ENCODE assay signal across 26 cellular contexts in genomic region chr6:144338474-144338873, GRCh38. TPM values are rescaled to one million over a fixed set of nuclear protein-coding genes. Genes with fewer than 3 reads are reported as not detected.
DNase-seq lines count a peak whose midpoint lies in the region; ATAC-seq, FAIRE-seq and TF ChIP-seq lines count a peak whose summit lies in the region.
"Had no signal": no experiment of that assay in that cellular context is flagged by ENCODE, and none has a peak within 500 bp of the region (broad histone marks: within the 10 kb centered on the region; RNA-seq: fewer than 3 reads in every experiment).

No MANE protein-coding gene starts in this region.

- H3K27me3 ChIP-seq in HepG2 (ENCODE audit: control insufficient read depth in 1 of 2, insufficient read depth in 2 of 2, low read length in 2 of 2) = no peaks in the 10 kb centered on the region
- H3K27me3 ChIP-seq in right lobe of liver = no peaks in the 10 kb centered on the region
- no peaks in the 10 kb centered on the region for H3K27me3 ChIP-seq in suprapubic skin
- H3K27me3 ChIP-seq: breast epithelium, vagina had no signal

- POLR2A ChIA-PET in HepG2 (lab: Yijun Ruan, JAX) = no interaction called here

- H3K27ac Mint-ChIP-seq in T-helper 17 cell (peak overlapping the region; percentile 80), naive B cell (peak overlapping the region; percentile 33 to 97 (median 85)), mesothelial cell of epicardium (no peak overlapping the region)

- 96% methylated on average over 6 of the region's 6 CpGs for WGBS in HepG2 (ENCODE audit: low lambda C conversion rate)
- WGBS in right lobe of liver (ENCODE audit: insufficient coverage, low coverage, low lambda C conversion rate, missing lambda C conversion rate) = 87% methylated on average over 3 of the region's 6 CpGs
- WGBS in suprapubic skin = 94% methylated on average over 6 of the region's 6 CpGs

- in situ Hi-C loops in HepG2 (cut with HindIII; ENCODE audit: extremely low pct_ligation_motif_present, low pct_unique_long_range_greater_than_20kb) = no loop called here

- H3K4me3 Mint-ChIP-seq in T-helper 17 cell = no peak overlapping the region
- peak overlapping the region; percentile 12 to 71 (median 56) for H3K4me3 Mint-ChIP-seq in naive B cell
- no peak overlapping the region for H3K4me3 Mint-ChIP-seq in mesothelial cell of epicardium
- H3K4me3 Mint-ChIP-seq: activated T-cell treated with anti-CD3 and anti-CD28 coated beads, Interleukin-2, amount 50 U/mL, for 4 hours had no signal

- H3K27me3 Mint-ChIP-seq in T-helper 17 cell = no peaks in the 10 kb centered on the region
- H3K27me3 Mint-ChIP-seq in naive B cell = no peaks in the 10 kb centered on the region
- no peaks in the 10 kb centered on the region for H3K27me3 Mint-ChIP-seq in mesothelial cell of epicardium (ENCODE audit: low read depth)

- no peak overlapping the region for H3K4me3 ChIP-seq in HepG2 (replicated peaks in 1 of 3; ENCODE audit: insufficient read depth in 1 of 3, low read depth in 2 of 3, low read length in 3 of 3)
- no peak overlapping the region for H3K4me3 ChIP-seq in right lobe of liver
- no peak overlapping the region for H3K4me3 ChIP-seq in suprapubic skin
- H3K4me3 ChIP-seq: breast epithelium, mucosa of descending colon, vagina had no signal

- H3K27ac ChIP-seq in HepG2 (ENCODE audit: extremely low read length, insufficient read depth, low read length) (no peak overlapping the region), right lobe of liver (no peak overlapping the region), suprapubic skin (no peak overlapping the region)
- H3K27ac ChIP-seq: breast epithelium, vagina had no signal

- no peak for TF ChIP-seq RAD21 in HepG2 (CRISPR knock-in tag; IDR thresholded peaks at IDR 0.05)

- no peak for FAIRE-seq in HepG2 (lab: Jason Lieb, UNC)
- FAIRE-seq: colon, frontal cortex had no signal

- ATAC-seq in HepG2 = peak; percentile 49
- no peak for ATAC-seq in right lobe of liver
- no peak for ATAC-seq in T-helper 17 cell
- no peak for ATAC-seq in naive B cell (ENCODE audit: low read depth in 2 of 2)
- ATAC-seq: activated T-cell treated with anti-CD3 and anti-CD28 coated beads, Interleukin-2, amount 50 U/mL, for 4 hours; esophagus mucosa; left ventricle myocardium superior; mucosa of descending colon had no signal

- TF ChIP-seq EP300 in HepG2 (IDR thresholded peaks at IDR 0.05; ENCODE audit: low read depth in 2 of 2, low read length in 2 of 2) (no peak), HepG2 (CRISPR knock-in tag; IDR thresholded peaks at IDR 0.05; ENCODE audit: borderline replicate concordance) (no peak), suprapubic skin (IDR thresholded peaks at IDR 0.05) (no peak)

- H3K4me1 ChIP-seq in HepG2 (ENCODE audit: insufficient read depth, low read length) = peaks cover 92% of the 10 kb centered on the region
- peaks cover 0 to 46% (median 0%) of the 10 kb centered on the region in 4 donors for H3K4me1 ChIP-seq in right lobe of liver
- peaks cover 95% of the 10 kb centered on the region for H3K4me1 ChIP-seq in suprapubic skin

- no TSS peak for BruUV-seq in HepG2 (replicated peaks; lab: Mats Ljungman, UMichigan)

- H3K36me3 ChIP-seq in HepG2 (replicated peaks in 1 of 2; ENCODE audit: control insufficient read depth in 1 of 2, insufficient read depth in 2 of 2, low read length in 2 of 2) (peaks cover 14 to 15% of the 10 kb centered on the region in 2 experiments; a peak in 4 of 5 replicates), right lobe of liver (no peaks in the 10 kb centered on the region), suprapubic skin (no peaks in the 10 kb centered on the region)
- H3K36me3 ChIP-seq: breast epithelium, vagina had no signal

- H3K9me3 ChIP-seq in HepG2 (ENCODE audit: low read length) (no peaks in the 10 kb centered on the region), right lobe of liver (no peaks in the 10 kb centered on the region), T-helper 17 cell (ENCODE audit: control insufficient read depth, low read length, poor library complexity, severe bottlenecking) (no peaks in the 10 kb centered on the region), suprapubic skin (no peaks in the 10 kb centered on the region)
- H3K9me3 ChIP-seq: breast epithelium, mucosa of descending colon, vagina had no signal

- no peak for DNase-seq in HepG2 (ENCODE audit: low spot score)
- DNase-seq in right lobe of liver = no peak
- DNase-seq in T-helper 17 cell = no peak
- DNase-seq in naive B cell = no peak
- DNase-seq in mesothelial cell of epicardium (ENCODE audit: low spot score in 2 of 2, unreplicated experiment in 2 of 2) = no peak
- DNase-seq in stimulated activated CD4-positive, alpha-beta T cell treated with anti-CD3 and anti-CD28 coated beads, Interleukin-1b, Interleukin-23, amount 100 ng/mL, for 48 hours = no peak
- DNase-seq in NCI-H2171 (lab: John Stamatoyannopoulos, UW) = no peak
- no peak for DNase-seq in suprapubic skin (ENCODE audit: low spot score in 2 of 2)
- DNase-seq: activated naive CD4-positive, alpha-beta T cell treated with Interleukin-2 at 50 U/mL for 16 hours; activated T-cell treated with anti-CD3 and anti-CD28 coated beads, Interleukin-2, amount 50 U/mL, for 4 hours; amniotic stem cell; C1 segment of cervical spinal cord; effector CD8-positive, alpha-beta T cell; EL; hypothalamus; IMR-90; left ventricle myocardium superior; mucosa of descending colon; NCI-H2081 treated with DMSO at 0.1 percent for 48 hours; NCI-H446 treated with DMSO at 0.1 percent for 48 hours; T1000 had no signal

- no peaks in the 10 kb centered on the region for H4K20me1 ChIP-seq in HepG2 (ENCODE audit: insufficient read depth, low read length)

- intact Hi-C loops in HepG2 (cut with micrococcal nuclease; ENCODE audit: unreplicated experiment) = no loop called here
- intact Hi-C loops in right lobe of liver (cut with DNase I) = no loop called here

- H3K9ac ChIP-seq in HepG2 (ENCODE audit: insufficient read depth, low read depth, low read length) = no peak overlapping the region

- no peak overlapping the region for H2AFZ ChIP-seq in HepG2 (ENCODE audit: low read length)

- no peak overlapping the region for H3K4me2 ChIP-seq in HepG2 (ENCODE audit: low read depth, low read length)

- H3K9me3 Mint-ChIP-seq in naive B cell (no peaks in the 10 kb centered on the region), mesothelial cell of epicardium (no peaks in the 10 kb centered on the region)
- H3K9me3 Mint-ChIP-seq: activated T-cell treated with anti-CD3 and anti-CD28 coated beads, Interleukin-2, amount 50 U/mL, for 4 hours had no signal

- H3K79me2 ChIP-seq in HepG2 (ENCODE audit: insufficient read depth, low read length) = peaks cover 94% of the 10 kb centered on the region

- H3K4me1 Mint-ChIP-seq in T-helper 17 cell = peaks cover 38% of the 10 kb centered on the region
- peaks cover 70 to 98% (median 81%) of the 10 kb centered on the region in 3 donors for H3K4me1 Mint-ChIP-seq in naive B cell
- H3K4me1 Mint-ChIP-seq in mesothelial cell of epicardium = peaks cover 53% of the 10 kb centered on the region

- CTCF ChIA-PET in HepG2 (lab: Yijun Ruan, JAX; ENCODE audit: low intra/inter-chr PET ratio, low total read pairs) = no interaction called here

- H3K36me3 Mint-ChIP-seq in T-helper 17 cell (ENCODE audit: low read depth) = no peaks in the 10 kb centered on the region
- no peaks in the 10 kb centered on the region for H3K36me3 Mint-ChIP-seq in naive B cell
- H3K36me3 Mint-ChIP-seq in mesothelial cell of epicardium = no peaks in the 10 kb centered on the region

- TF ChIP-seq CTCF in HepG2 (CRISPR knock-in tag; IDR thresholded peaks at IDR 0.05) (no peak), right lobe of liver (IDR thresholded peaks at IDR 0.05) (no peak), mesothelial cell of epicardium (IDR thresholded peaks at IDR 0.05; ENCODE audit: unreplicated experiment) (no peak), suprapubic skin (IDR thresholded peaks at IDR 0.05) (no peak)

- TF ChIP-seq POLR2A in HepG2 (IDR thresholded peaks at IDR 0.05; ENCODE audit: insufficient read depth in 1 of 2, low read depth in 2 of 2, low read length in 2 of 2) = no peak
- no peak for TF ChIP-seq POLR2A in right lobe of liver (IDR thresholded peaks at IDR 0.05)
- no peak for TF ChIP-seq POLR2A in suprapubic skin (IDR thresholded peaks at IDR 0.05)

TF ChIP-seq in HepG2, 621 proteins besides CTCF, POLR2A, EP300 and RAD21 (continues in another document):
- TF ChIP-seq NFE2L1 (CRISPR knock-in tag; IDR thresholded peaks at IDR 0.05; ENCODE audit: borderline replicate concordance) (no peak), ZNF841 (CRISPR knock-in tag; IDR thresholded peaks at IDR 0.05; ENCODE audit: borderline replicate concordance) (no peak)

RNA-seq across cellular contexts. Expression of gene UTRN, which starts 53.3 kb away (rescaled TPM):
- total RNA-seq in HepG2 (2016; rRNA removed; fragmentation: Illumina TruSeq; extraction: Trizol) (85.4 and 102 TPM in 2 replicates), right lobe of liver (10 to 100 TPM; 27.7 to 66.5 (median 40.8) TPM), T-helper 17 cell (100 to 1,000 TPM; 207 to 232 TPM), mesothelial cell of epicardium (133 to 148 TPM (median 146 TPM) in 3 replicates), suprapubic skin (100 to 1,000 TPM in 2 of 4 donors, 10 to 100 TPM in 2; 76.1 to 147 (median 93.1) TPM)
- 31.3 and 33.8 TPM in 2 replicates for total RNA-seq in HepG2 (2016; cell fraction: cytosol; rRNA removed; fragmentation: Illumina TruSeq; extraction: Trizol; ENCODE audit: low read depth)
- 82.8 and 99.8 TPM in 2 replicates for total RNA-seq in HepG2 (2016; cell fraction: insoluble cytoplasmic fraction; rRNA removed; fragmentation: Illumina TruSeq; extraction: Trizol)
- total RNA-seq in HepG2 (2016; cell fraction: membrane; rRNA removed; fragmentation: Illumina TruSeq; extraction: Trizol) = 24.5 and 25.3 TPM in 2 replicates
- 238 and 263 TPM in 2 replicates for total RNA-seq in HepG2 (2016; cell fraction: nucleus; rRNA removed; fragmentation: Illumina TruSeq; extraction: Trizol)
- polyA plus RNA-seq in HepG2 (2011; rRNA removed) (116 and 119 TPM in 2 replicates), naive B cell (ENCODE audit: low read depth in 6 of 6) (100 to 1,000 TPM in 1 of 6 donors, 10 to 100 TPM in 5; 27.7 to 160 (median 73.1) TPM)
- 80.3 and 114 TPM in 2 replicates for polyA plus RNA-seq in HepG2 (2011; cell fraction: cytosol; rRNA removed)
- polyA plus RNA-seq in HepG2 (2011; cell fraction: nucleus; rRNA removed) = 157 and 177 TPM in 2 replicates
- 163 and 168 TPM in 2 replicates for polyA plus RNA-seq in HepG2 (2012)
- polyA plus RNA-seq in HepG2 (2016; cell fraction: cytosol; fragmentation: Illumina TruSeq; extraction: Trizol; ENCODE audit: low read depth) = 1.2 and 1.7 TPM in 2 replicates
- 32.6 and 33.9 TPM in 2 replicates for polyA plus RNA-seq in HepG2 (2016; cell fraction: insoluble cytoplasmic fraction; fragmentation: Illumina TruSeq; extraction: Trizol; ENCODE audit: low read depth)
- polyA plus RNA-seq in HepG2 (2016; cell fraction: membrane; fragmentation: Illumina TruSeq; extraction: Trizol; ENCODE audit: low read depth) = 2.6 and 3.8 TPM in 2 replicates
- 41.1 and 45.1 TPM in 2 replicates for polyA plus RNA-seq in HepG2 (2016; cell fraction: nucleus; fragmentation: Illumina TruSeq; extraction: Trizol; ENCODE audit: insufficient read depth, low read depth)
- polyA minus RNA-seq in HepG2 (2011; rRNA and poly(A)+ RNA removed; ENCODE audit: low replicate concordance) = 15.6 and 209 TPM in 2 replicates
- polyA minus RNA-seq in HepG2 (2011; cell fraction: cytosol; rRNA and poly(A)+ RNA removed) = 248 and 267 TPM in 2 replicates
- 1,476 and 1,554 TPM in 2 replicates for polyA minus RNA-seq in HepG2 (2011; cell fraction: nucleus; rRNA and poly(A)+ RNA removed)

Comparison
In these comparisons a context has a peak if more than half of its experiments do, and no peak if none do; other contexts are left out.
1. H3K4me3 Mint-ChIP-seq: peak in naive B cell (8 of 8); none in T-helper 17 cell (single experiment) and mesothelial cell of epicardium (single experiment).